In genomic region chr1:151175910-151176309, GRCh38 we compare ENCODE assay signal across 8 cellular contexts. TPM values are rescaled to one million over a fixed set of nuclear protein-coding genes. Genes with fewer than 3 reads are reported as not detected.
DNase-seq lines count a peak whose midpoint lies in the region; ATAC-seq and TF ChIP-seq lines count a peak whose summit lies in the region.

Gene TMOD4, minus strand, starts transcription at chr1:151175981. Its CDS starts 1,106 bp downstream, at chr1:151174875.

- no peak within 1 kb of the TSS for H3K27ac ChIP-seq in CD8-positive, alpha-beta T cell (ENCODE audit: low read depth, low read length)
- H3K27ac ChIP-seq in body of pancreas: no peak within 1 kb of the TSS
- no peak within 1 kb of the TSS for H3K27ac ChIP-seq in CD8-positive, alpha-beta memory T cell (ENCODE audit: low read depth, low read length)

- TF ChIP-seq CTCF in CD8-positive, alpha-beta T cell (IDR thresholded peaks at IDR 0.05): peak; percentile 41
- peak; percentile 56 for TF ChIP-seq CTCF in LNCAP (IDR thresholded peaks at IDR 0.05)
- TF ChIP-seq CTCF in body of pancreas (IDR thresholded peaks at IDR 0.05): peak in 5 of 7 experiments; percentile 9 to 20 (median 18)

- H3K4me1 ChIP-seq in CD8-positive, alpha-beta T cell (ENCODE audit: insufficient read depth, low read length): no peaks in the 10 kb centered on the region
- H3K4me1 ChIP-seq in body of pancreas: no peaks in the 10 kb centered on the region
- no peaks in the 10 kb centered on the region for H3K4me1 ChIP-seq in CD8-positive, alpha-beta memory T cell (ENCODE audit: insufficient read depth, low read length)

- no peak for TF ChIP-seq POLR2A in body of pancreas (IDR thresholded peaks at IDR 0.05)

- peak; percentile 65 for ATAC-seq in CD8-positive, alpha-beta T cell
- ATAC-seq in body of pancreas (peak; percentile 51), GM18870 (IDR thresholded peaks at IDR 0.05; ENCODE audit: unreplicated experiment) (no peak), GM18861 (IDR thresholded peaks at IDR 0.05; ENCODE audit: unreplicated experiment) (no peak)

- no peaks in the 10 kb centered on the region for H3K9me3 Mint-ChIP-seq in CD8-positive, alpha-beta T cell
- H3K9me3 Mint-ChIP-seq in CD8-positive, alpha-beta memory T cell: no peaks in the 10 kb centered on the region

- H3K36me3 ChIP-seq in CD8-positive, alpha-beta T cell (ENCODE audit: insufficient read depth, low read length): peaks cover 36% of the 10 kb centered on the region
- H3K36me3 ChIP-seq in body of pancreas (replicated peaks in 1 of 2; ENCODE audit: insufficient read depth in 1 of 2, low read depth in 2 of 2): peaks cover 0 to 21% of the 10 kb centered on the region in 2 donors
- H3K36me3 ChIP-seq in CD8-positive, alpha-beta memory T cell (ENCODE audit: insufficient read depth, low read length): peaks cover 20% of the 10 kb centered on the region

- H3K4me1 Mint-ChIP-seq in CD8-positive, alpha-beta T cell (ENCODE audit: low read depth): peaks cover 2% of the 10 kb centered on the region
- H3K4me1 Mint-ChIP-seq in CD8-positive, alpha-beta memory T cell: peaks cover 0 to 4% (median 0%) of the 10 kb centered on the region in 3 donors

- H3K4me3 Mint-ChIP-seq in CD8-positive, alpha-beta T cell: no peak within 1 kb of the TSS
- H3K4me3 Mint-ChIP-seq in CD8-positive, alpha-beta memory T cell: no peak within 1 kb of the TSS

- DNase-seq in CD8-positive, alpha-beta T cell: no peak
- DNase-seq in body of pancreas: no peak
- peak; percentile 35 for DNase-seq in mesenteric fat pad (ENCODE audit: low spot score)
- DNase-seq in CD8-positive, alpha-beta memory T cell: no peak
- DNase-seq in posterior cingulate gyrus: no peak

- H3K27me3 ChIP-seq in CD8-positive, alpha-beta T cell (ENCODE audit: insufficient read depth, low read length): no peaks in the 10 kb centered on the region
- H3K27me3 ChIP-seq in body of pancreas: no peaks in the 10 kb centered on the region
- no peaks in the 10 kb centered on the region for H3K27me3 ChIP-seq in CD8-positive, alpha-beta memory T cell (ENCODE audit: insufficient read depth, low read length, poor library complexity, severe bottlenecking)

- 40 to 65% methylated on average over 3 of the region's 3 CpGs for WGBS in body of pancreas, 2 donors

- CTCF ChIA-PET in CD8-positive, alpha-beta T cell (lab: Charles Lee): interaction anchor here (1.0 to 1.4 kb wide), 6 partner anchors 9 to 165 kb away, joined by 3 to 5 read pairs (median 4); no protein-coding TSS in a partner anchor
- CTCF ChIA-PET in CD8-positive, alpha-beta memory T cell (lab: Charles Lee): interaction anchor here (0.5 to 1.2 kb wide), 2 partner anchors 13 to 74 kb away, joined by 3 read pairs; no protein-coding TSS in a partner anchor

- no peaks in the 10 kb centered on the region for H3K9me3 ChIP-seq in CD8-positive, alpha-beta T cell (ENCODE audit: low read length)
- H3K9me3 ChIP-seq in body of pancreas: no peaks in the 10 kb centered on the region
- H3K9me3 ChIP-seq in CD8-positive, alpha-beta memory T cell (ENCODE audit: low read length): no peaks in the 10 kb centered on the region

- no peaks in the 10 kb centered on the region for H3K27me3 Mint-ChIP-seq in CD8-positive, alpha-beta T cell (ENCODE audit: low read depth)
- peaks cover 0 to 1% of the 10 kb centered on the region in 2 donors for H3K27me3 Mint-ChIP-seq in CD8-positive, alpha-beta memory T cell

- intact Hi-C loops in CD8-positive, alpha-beta T cell (cut with DNase I, micrococcal nuclease): no loop called here
- intact Hi-C loops in body of pancreas (cut with DNase I): no loop called here
- intact Hi-C loops in posterior cingulate gyrus (cut with DNase I): no loop called here

- H3K27ac Mint-ChIP-seq in CD8-positive, alpha-beta T cell: peak within 1 kb of the TSS; percentile 75
- H3K27ac Mint-ChIP-seq in CD8-positive, alpha-beta memory T cell: peak within 1 kb of the TSS in 4 of 8 donors; percentile 48 to 95 (median 76)

- H3K4me3 ChIP-seq in CD8-positive, alpha-beta T cell (ENCODE audit: low read depth, low read length): no peak within 1 kb of the TSS
- no peak within 1 kb of the TSS for H3K4me3 ChIP-seq in body of pancreas
- H3K4me3 ChIP-seq in CD8-positive, alpha-beta memory T cell (ENCODE audit: low read length): no peak within 1 kb of the TSS

- peaks cover 81% of the 10 kb centered on the region for H3K36me3 Mint-ChIP-seq in CD8-positive, alpha-beta T cell
- H3K36me3 Mint-ChIP-seq in CD8-positive, alpha-beta memory T cell: peaks cover 13 to 84% (median 29%) of the 10 kb centered on the region in 3 donors

- POLR2A ChIA-PET in CD8-positive, alpha-beta T cell (lab: Charles Lee): no interaction called here
- POLR2A ChIA-PET in CD8-positive, alpha-beta memory T cell (lab: Charles Lee): interaction anchor here (0.6 kb wide), 1 partner anchor 584 kb away, joined by 3 read pairs; no protein-coding TSS in a partner anchor

RNA-seq across cellular contexts. Expression of gene TMOD4, which starts in this region (rescaled TPM):
- 1 to 10 TPM in 1 of 2 experiments, under 1 TPM in 1; 0.98 to 1.7 TPM for total RNA-seq in CD8-positive, alpha-beta T cell
- total RNA-seq in body of pancreas (1 to 10 TPM in 1 of 2 donors, not detected in 1; 3.0 TPM), mesenteric fat pad (not detected)
- 1 to 10 TPM; 2.4 to 3.7 TPM for total RNA-seq in CD8-positive, alpha-beta memory T cell
- 1.0 TPM for polyA plus RNA-seq in CD8-positive, alpha-beta memory T cell

Comparison
In these comparisons a context has a peak if more than half of its experiments do, and no peak if none do; other contexts are left out.
1. Peak in DNase-seq in mesenteric fat pad; RNA of the gene not detected or under 1 TPM.
2. ATAC-seq: peak in CD8-positive, alpha-beta T cell (single experiment) and body of pancreas (single experiment); none in GM18870 (single experiment) and GM18861 (single experiment).
3. Peak in every context shown above with its lines, with median percentiles within 50 percentile points of each other: CTCF ChIP-seq.